ENCODE assay signal across 22 cellular contexts in the genomic region with DNA sequence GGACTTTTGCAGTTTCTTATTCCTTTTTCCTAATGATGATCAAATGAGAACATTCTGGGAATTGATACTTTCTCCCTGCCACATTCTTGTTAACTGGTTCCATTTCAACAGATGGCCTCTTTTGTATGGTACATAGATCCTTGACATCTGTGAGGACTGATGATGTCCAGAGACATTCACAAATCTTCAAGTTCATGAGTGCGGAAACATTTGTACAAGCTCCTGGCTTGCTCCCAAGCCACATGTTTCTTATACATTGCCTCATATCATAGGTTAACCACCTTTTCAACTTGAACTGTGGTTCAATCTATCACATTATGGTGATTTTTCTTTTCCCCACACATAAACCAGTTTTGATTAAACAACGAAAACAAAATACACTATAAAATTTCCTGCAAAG.
DNase-seq lines count a peak whose midpoint lies in the region; ATAC-seq, FAIRE-seq and TF ChIP-seq lines count a peak whose summit lies in the region.
"Had no signal": no experiment of that assay in that cellular context is flagged by ENCODE, and none has a peak within 500 bp of the region (broad histone marks: within the 10 kb centered on the region; RNA-seq: fewer than 3 reads in every experiment).

No MANE protein-coding gene starts in this region.

- H3K27me3 ChIP-seq in adipocyte (replicated peaks; ENCODE audit: control insufficient read depth, insufficient read depth, low read length) = peaks cover 4% of the 10 kb centered on the region
- H3K27me3 ChIP-seq: BE2C had no signal

- H3K4me1 ChIP-seq in adipocyte (ENCODE audit: control insufficient read depth, insufficient read depth, low read length) (peaks cover 5% of the 10 kb centered on the region), kidney (ENCODE audit: control insufficient read depth in 1 of 2, insufficient read depth in 1 of 2, low read depth in 1 of 2, low read length in 2 of 2) (no peaks in the 10 kb centered on the region)

- no peak overlapping the region for H3K4me3 Mint-ChIP-seq in activated naive CD8-positive, alpha-beta T cell treated with anti-CD3 and anti-CD28 coated beads for 36 hours
- H3K4me3 Mint-ChIP-seq: CD4-positive, CD25-positive, alpha-beta regulatory T cell; CD8-positive, alpha-beta memory T cell; GM23338 had no signal

- ATAC-seq in GM18873 (IDR thresholded peaks at IDR 0.05; ENCODE audit: low FRiP score, unreplicated experiment) = no peak
- ATAC-seq: GM23338, K562 had no signal

- no peaks in the 10 kb centered on the region for H3K9me3 ChIP-seq in adipocyte (ENCODE audit: control insufficient read depth, low read length)
- no peaks in the 10 kb centered on the region for H3K9me3 ChIP-seq in kidney (ENCODE audit: control insufficient read depth in 1 of 2, low read length in 2 of 2)
- H3K9me3 ChIP-seq: BE2C had no signal

- intact Hi-C loops in kidney (cut with DNase I) = no loop called here

- H3K9ac ChIP-seq in adipocyte (ENCODE audit: low read length) (no peak overlapping the region), kidney (ENCODE audit: low read length in 2 of 2) (no peak overlapping the region)

- H3K36me3 ChIP-seq in adipocyte (ENCODE audit: control insufficient read depth, insufficient read depth, low read length, severe bottlenecking) = no peaks in the 10 kb centered on the region
- H3K36me3 ChIP-seq in kidney (ENCODE audit: control insufficient read depth in 1 of 2, insufficient read depth in 2 of 2, low read length in 2 of 2) = no peaks in the 10 kb centered on the region
- H3K36me3 ChIP-seq: BE2C had no signal

- no peaks in the 10 kb centered on the region for H3K36me3 Mint-ChIP-seq in activated naive CD8-positive, alpha-beta T cell treated with anti-CD3 and anti-CD28 coated beads for 36 hours
- H3K36me3 Mint-ChIP-seq: CD4-positive, CD25-positive, alpha-beta regulatory T cell; CD8-positive, alpha-beta memory T cell had no signal

- no peaks in the 10 kb centered on the region for H3K9me3 Mint-ChIP-seq in activated naive CD8-positive, alpha-beta T cell treated with anti-CD3 and anti-CD28 coated beads for 36 hours
- H3K9me3 Mint-ChIP-seq: CD4-positive, CD25-positive, alpha-beta regulatory T cell; CD8-positive, alpha-beta memory T cell; GM23338 had no signal

- no peak overlapping the region for H3K27ac ChIP-seq in kidney (ENCODE audit: low read depth in 2 of 2, low read length in 2 of 2)

- no peak for TF ChIP-seq CTCF in kidney (IDR thresholded peaks at IDR 0.05; ENCODE audit: borderline replicate concordance, extremely low read depth, insufficient read depth)

- H3K27ac Mint-ChIP-seq in activated naive CD8-positive, alpha-beta T cell treated with anti-CD3 and anti-CD28 coated beads for 36 hours = no peak overlapping the region
- H3K27ac Mint-ChIP-seq: CD4-positive, CD25-positive, alpha-beta regulatory T cell; GM23338 had no signal

- H3K4me1 Mint-ChIP-seq in activated naive CD8-positive, alpha-beta T cell treated with anti-CD3 and anti-CD28 coated beads for 36 hours = no peaks in the 10 kb centered on the region
- H3K4me1 Mint-ChIP-seq: CD4-positive, CD25-positive, alpha-beta regulatory T cell; CD8-positive, alpha-beta memory T cell; GM23338 had no signal

- H3K27me3 Mint-ChIP-seq in activated naive CD8-positive, alpha-beta T cell treated with anti-CD3 and anti-CD28 coated beads for 36 hours = peaks cover 8% of the 10 kb centered on the region

- H3K4me3 ChIP-seq in adipocyte (ENCODE audit: low read length) (no peak overlapping the region), kidney (ENCODE audit: low read length in 2 of 2) (no peak overlapping the region)
- H3K4me3 ChIP-seq: GM23338, K562 had no signal

- DNase-seq in DMS 273 (lab: John Stamatoyannopoulos, UW; ENCODE audit: unreplicated experiment) = peak; percentile 75
- peak; percentile 17 for DNase-seq in DMS 273 treated with DMSO at 0.1 percent for 48 hours (lab: John Stamatoyannopoulos, UW)
- DNase-seq in adipocyte (ENCODE audit: low read depth) = peak; percentile 19
- peak; percentile 37 for DNase-seq in iris pigment epithelial cell (ENCODE audit: low read depth)
- DNase-seq in kidney = no peak
- DNase-seq in activated naive CD8-positive, alpha-beta T cell treated with anti-CD3 and anti-CD28 coated beads for 36 hours = no peak
- DNase-seq: ACHN; BE2C; C1 segment of cervical spinal cord; CD4-positive, CD25-positive, alpha-beta regulatory T cell; CD8-positive, alpha-beta memory T cell; COR-L47; HCEC 1CT; IMR-90 had no signal

- no peak for FAIRE-seq in kidney (lab: Jason Lieb, UNC)
- FAIRE-seq: A204.1, D721Med, G401.6, GM12891, H54, K562 had no signal

Comparison
In these comparisons a context has a peak if more than half of its experiments do, and no peak if none do; other contexts are left out.
1. DNase-seq: peak in DMS 273 (single experiment), DMS 273 treated with DMSO at 0.1 percent for 48 hours (single experiment), adipocyte (single experiment) and iris pigment epithelial cell (single experiment); none in kidney (single experiment) and activated naive CD8-positive, alpha-beta T cell treated with anti-CD3 and anti-CD28 coated beads for 36 hours (single experiment).